In the genomic region with DNA sequence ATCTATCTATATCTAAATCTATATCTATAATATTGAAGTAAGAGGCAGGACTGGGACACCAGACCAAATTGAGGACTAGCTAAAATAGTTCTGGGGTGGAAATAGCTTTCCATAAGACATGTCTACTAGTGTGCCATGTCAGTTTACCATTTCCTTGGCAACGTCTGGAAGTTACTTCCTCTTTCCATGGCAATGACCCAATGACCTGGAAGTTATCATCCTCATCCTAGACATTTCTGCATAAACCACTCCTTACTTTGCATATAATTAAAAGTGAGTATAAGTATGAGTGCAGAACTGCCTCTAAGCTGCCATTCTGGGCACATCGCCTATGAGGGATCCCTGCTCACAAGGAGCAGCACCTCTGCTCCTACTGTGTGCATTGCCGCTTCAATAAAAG, we compare ENCODE assay signal across 17 cellular contexts.
"Had no signal": no experiment of that assay in that cellular context is flagged by ENCODE, and none has a peak within 500 bp of the region (broad histone marks: within the 10 kb centered on the region; RNA-seq: fewer than 3 reads in every experiment).

No MANE protein-coding gene starts in this region.

- DNase-seq: KBM-7, NCI-H1092 treated with DMSO at 0.1 percent for 48 hours, NCI-H1436, NCI-H187 treated with DMSO at 0.1 percent for 48 hours, NCI-H2029 treated with DMSO at 0.1 percent for 48 hours, NCI-H226, NCI-H446, NCI-H510A, NCI-H524 treated with DMSO at 0.1 percent for 48 hours, NCI-H69, NCI-H774, PC-9, Peyer's patch, SHP77 treated with DMSO at 0.1 percent for 48 hours, SJCRH30 had no signal

- H3K4me1 ChIP-seq: Peyer's patch, SJCRH30 had no signal

- ATAC-seq: Right ventricle myocardium inferior had no signal

- H3K36me3 ChIP-seq: Peyer's patch, SJCRH30 had no signal

- H3K27ac ChIP-seq: PC-9, Peyer's patch, SJCRH30, SK-N-MC had no signal

- H3K9me3 ChIP-seq: Peyer's patch, SJCRH30 had no signal

- H3K27me3 ChIP-seq: Peyer's patch, SJCRH30 had no signal

- H3K4me3 ChIP-seq: PC-9, Peyer's patch, SJCRH30, SK-N-MC had no signal
